13 cellular contexts compared by ENCODE assay signal in the genomic region with DNA sequence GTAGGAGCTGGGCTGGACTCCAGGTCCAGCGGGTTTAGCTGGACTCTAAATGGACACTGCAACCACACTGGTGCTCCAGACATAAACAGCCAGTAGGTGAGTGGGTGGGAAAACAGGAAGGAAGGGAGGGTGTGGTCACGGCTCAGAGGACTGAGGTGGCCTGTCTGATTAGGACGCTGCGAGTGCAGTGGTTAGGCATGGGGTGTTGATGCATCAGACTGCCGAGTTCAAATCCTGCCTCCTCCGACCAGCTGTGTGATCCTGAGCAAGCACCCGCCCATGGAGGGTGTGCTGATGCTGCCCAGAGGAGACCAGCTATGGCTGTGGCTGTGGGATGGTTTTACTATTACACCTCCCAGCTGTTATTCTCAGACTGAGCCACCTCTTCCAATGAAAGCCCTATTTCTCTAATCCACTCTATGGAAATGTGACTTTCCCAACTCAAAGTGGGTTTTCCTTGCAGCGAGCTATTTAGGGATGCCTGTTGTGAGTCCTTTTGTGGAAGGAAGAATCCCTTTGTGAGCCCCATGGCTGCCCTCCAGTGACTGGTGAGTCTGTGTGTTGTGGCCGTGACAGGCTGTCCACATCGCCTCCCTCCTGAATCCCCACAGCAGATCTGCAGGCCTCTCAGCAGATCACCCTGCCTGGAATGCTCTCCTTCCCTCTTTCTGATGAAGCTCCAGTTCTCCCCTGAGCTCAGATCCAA. TPM values are rescaled to one million over a fixed set of nuclear protein-coding genes. Genes with fewer than 3 reads are reported as not detected.
A peak's percentile ranks its signal among the peaks of the same experiment; 100 is the strongest.
DNase-seq lines count a peak whose midpoint lies in the region; ATAC-seq and TF ChIP-seq lines count a peak whose summit lies in the region.
"Had no signal": no experiment of that assay in that cellular context is flagged by ENCODE, and none has a peak within 500 bp of the region (broad histone marks: within the 10 kb centered on the region; RNA-seq: fewer than 3 reads in every experiment).

No MANE protein-coding gene starts in this region.

- no peaks in the 10 kb centered on the region for H3K9me3 ChIP-seq in left ventricle myocardium inferior (replicated peaks)
- H3K9me3 ChIP-seq: adrenal gland, neutrophil had no signal

- no peak overlapping the region for H3K27ac ChIP-seq in left ventricle myocardium inferior (replicated peaks)
- H3K27ac ChIP-seq: adrenal gland, neutrophil had no signal

- H3K36me3 ChIP-seq in left ventricle myocardium inferior = no peaks in the 10 kb centered on the region
- H3K36me3 ChIP-seq: adrenal gland, neutrophil had no signal

- intact Hi-C loops in cardiac septum (cut with DNase I) (no loop called here), left ventricle myocardium inferior (cut with micrococcal nuclease) (no loop called here)

- no peak for ATAC-seq in HG02798 (IDR thresholded peaks at IDR 0.05; ENCODE audit: poor library complexity, unreplicated experiment)

- peaks cover 44% of the 10 kb centered on the region for H3K4me1 ChIP-seq in left ventricle myocardium inferior

- TF ChIP-seq CTCF in left ventricle myocardium inferior (IDR thresholded peaks at IDR 0.05; ENCODE audit: borderline replicate concordance) (no peak), fibroblast of villous mesenchyme (IDR thresholded peaks at IDR 0.05; ENCODE audit: insufficient read depth, low read depth, low read length) (no peak)

- DNase-seq in cardiac septum (ENCODE audit: low spot score) = peak; percentile 75
- DNase-seq in left ventricle myocardium inferior = no peak
- DNase-seq in SW480 (ENCODE audit: low spot score) = peak; percentile 32
- DNase-seq in fibroblast of villous mesenchyme (ENCODE audit: low read depth) = peak; percentile 36
- DNase-seq in superior temporal gyrus (ENCODE audit: extremely low spot score) = peak; percentile 19
- DNase-seq in foreskin melanocyte = no peak
- no peak for DNase-seq in DMS79 treated with DMSO at 0.1 percent for 48 hours (lab: John Stamatoyannopoulos, UW)
- DNase-seq: AML-193; stimulated activated CD4-positive, alpha-beta T cell treated with anti-CD3 and anti-CD28 coated beads, Interleukin-4, amount 100 ng/mL, for 24 hours; trophoblast cell had no signal

- no peaks in the 10 kb centered on the region for H3K27me3 ChIP-seq in left ventricle myocardium inferior (ENCODE audit: low read depth)
- H3K27me3 ChIP-seq: adrenal gland, neutrophil had no signal

- H3K4me3 ChIP-seq in left ventricle myocardium inferior (no peak overlapping the region), fibroblast of villous mesenchyme (ENCODE audit: low read depth, low read length) (no peak overlapping the region)
- H3K4me3 ChIP-seq: adrenal gland had no signal

RNA-seq across cellular contexts. Expression of gene EDN2, which starts 56.6 kb away (rescaled TPM):
- total RNA-seq in cardiac septum = 1.1 TPM
- total RNA-seq in left ventricle myocardium inferior = 0.47 TPM
- total RNA-seq in fibroblast of villous mesenchyme = 0.32 TPM in 1 of 2 replicates, not detected in the other
- total RNA-seq: adrenal gland had no signal

Comparison
In these comparisons a context has a peak if more than half of its experiments do, and no peak if none do; other contexts are left out.
1. DNase-seq: peak in cardiac septum (single experiment), SW480 (single experiment), fibroblast of villous mesenchyme (single experiment) and superior temporal gyrus (single experiment); none in left ventricle myocardium inferior (single experiment), foreskin melanocyte (single experiment) and DMS79 treated with DMSO at 0.1 percent for 48 hours (single experiment).